In the genomic region with DNA sequence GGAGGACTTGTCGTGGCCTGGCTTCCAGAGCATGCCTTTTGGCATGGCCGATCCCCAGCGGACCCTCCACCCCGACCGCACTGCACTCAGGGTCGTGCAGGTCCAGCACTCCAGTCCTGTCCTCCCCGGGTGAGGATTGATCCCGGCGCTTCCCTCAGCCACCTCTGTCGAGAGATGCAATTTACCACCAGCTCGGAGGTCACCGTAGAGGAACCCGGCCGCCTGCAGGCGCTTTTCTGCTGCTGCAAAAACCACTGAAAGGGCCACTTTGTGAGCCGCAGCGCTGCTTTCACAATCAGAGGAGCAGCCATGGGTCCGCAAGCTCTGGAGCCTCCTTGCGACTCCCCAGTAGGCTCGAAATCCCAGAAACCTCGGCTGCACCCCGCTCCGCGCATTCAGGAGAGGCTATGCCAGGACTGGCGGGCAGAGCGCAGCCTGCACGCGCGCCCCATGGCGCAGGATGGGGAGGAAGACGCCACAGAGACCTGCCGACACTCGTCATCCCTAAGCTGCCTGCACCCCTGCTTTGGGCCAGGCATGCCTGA, we compare ENCODE assay signal across 11 cellular contexts.
DNase-seq lines count a peak whose midpoint lies in the region; ATAC-seq and TF ChIP-seq lines count a peak whose summit lies in the region.
"Had no signal": no experiment of that assay in that cellular context is flagged by ENCODE, and none has a peak within 500 bp of the region (broad histone marks: within the 10 kb centered on the region; RNA-seq: fewer than 3 reads in every experiment).

No MANE protein-coding gene starts in this region.

- peaks cover 3 to 7% of the 10 kb centered on the region in 2 donors for H3K4me1 Mint-ChIP-seq in natural killer cell treated with Interleukin-12 subunit alpha and Interleukin-12 subunit beta and Interleukin-15 and Interleukin-18, amount 100 ng/mL, for 72 hours (ENCODE audit: low read depth in 2 of 2)
- H3K4me1 Mint-ChIP-seq in natural killer cell = peaks cover 0 to 7% of the 10 kb centered on the region in 2 donors
- H3K4me1 Mint-ChIP-seq in activated T-helper 17 cell treated with anti-CD3 and anti-CD28 coated beads, Interleukin-2, amount 50 U/mL, for 72 hours = no peaks in the 10 kb centered on the region
- peaks cover 9% of the 10 kb centered on the region for H3K4me1 Mint-ChIP-seq in memory B cell
- no peaks in the 10 kb centered on the region for H3K4me1 Mint-ChIP-seq in glutamatergic neuron (ENCODE audit: low read depth, unreplicated experiment)

- TF ChIP-seq CTCF in natural killer cell (IDR thresholded peaks at IDR 0.05) = no peak
- no peak for TF ChIP-seq CTCF in glutamatergic neuron (IDR thresholded peaks at IDR 0.05; ENCODE audit: partially characterized antibody, unreplicated experiment)

- no peaks in the 10 kb centered on the region for H3K9me3 Mint-ChIP-seq in natural killer cell treated with Interleukin-12 subunit alpha and Interleukin-12 subunit beta and Interleukin-15 and Interleukin-18, amount 100 ng/mL, for 72 hours
- H3K9me3 Mint-ChIP-seq in natural killer cell (no peaks in the 10 kb centered on the region), memory B cell (no peaks in the 10 kb centered on the region), glutamatergic neuron (ENCODE audit: unreplicated experiment) (no peaks in the 10 kb centered on the region)
- H3K9me3 Mint-ChIP-seq in activated T-helper 17 cell treated with anti-CD3 and anti-CD28 coated beads, Interleukin-2, amount 50 U/mL, for 72 hours = no peaks in the 10 kb centered on the region
- H3K9me3 Mint-ChIP-seq: CD4-positive, alpha-beta T cell; effector memory CD8-positive, alpha-beta T cell had no signal

- no peak overlapping the region for H3K4me3 Mint-ChIP-seq in natural killer cell treated with Interleukin-12 subunit alpha and Interleukin-12 subunit beta and Interleukin-15 and Interleukin-18, amount 100 ng/mL, for 72 hours
- H3K4me3 Mint-ChIP-seq in natural killer cell = no peak overlapping the region
- peak overlapping the region; percentile 35 for H3K4me3 Mint-ChIP-seq in activated T-helper 17 cell treated with anti-CD3 and anti-CD28 coated beads, Interleukin-2, amount 50 U/mL, for 72 hours
- peak overlapping the region; percentile 67 for H3K4me3 Mint-ChIP-seq in memory B cell
- H3K4me3 Mint-ChIP-seq in glutamatergic neuron (ENCODE audit: unreplicated experiment) = no peak overlapping the region
- H3K4me3 Mint-ChIP-seq: activated naive CD8-positive, alpha-beta T cell; CD4-positive, alpha-beta T cell; effector memory CD8-positive, alpha-beta T cell had no signal

- no peak for DNase-seq in natural killer cell treated with Interleukin-12 subunit alpha and Interleukin-12 subunit beta and Interleukin-15 and Interleukin-18, amount 100 ng/mL, for 72 hours (ENCODE audit: low spot score)
- DNase-seq in natural killer cell (no peak), memory B cell (ENCODE audit: low spot score in 2 of 2) (peak; percentile 14 to 25), glutamatergic neuron (no peak), putamen (ENCODE audit: low spot score) (no peak)

- intact Hi-C loops in natural killer cell (cut with micrococcal nuclease) = no loop called here

- H3K27me3 Mint-ChIP-seq in natural killer cell treated with Interleukin-12 subunit alpha and Interleukin-12 subunit beta and Interleukin-15 and Interleukin-18, amount 100 ng/mL, for 72 hours = peaks cover 31 to 64% of the 10 kb centered on the region in 2 donors
- H3K27me3 Mint-ChIP-seq in natural killer cell (ENCODE audit: low read depth in 2 of 2) (peaks cover 27 to 42% of the 10 kb centered on the region in 2 donors), memory B cell (peaks cover 11% of the 10 kb centered on the region), glutamatergic neuron (ENCODE audit: unreplicated experiment) (peaks cover 7% of the 10 kb centered on the region)
- peaks cover 28% of the 10 kb centered on the region for H3K27me3 Mint-ChIP-seq in activated T-helper 17 cell treated with anti-CD3 and anti-CD28 coated beads, Interleukin-2, amount 50 U/mL, for 72 hours

- no peaks in the 10 kb centered on the region for H3K36me3 Mint-ChIP-seq in natural killer cell treated with Interleukin-12 subunit alpha and Interleukin-12 subunit beta and Interleukin-15 and Interleukin-18, amount 100 ng/mL, for 72 hours
- H3K36me3 Mint-ChIP-seq in natural killer cell = no peaks in the 10 kb centered on the region
- H3K36me3 Mint-ChIP-seq in activated T-helper 17 cell treated with anti-CD3 and anti-CD28 coated beads, Interleukin-2, amount 50 U/mL, for 72 hours (ENCODE audit: low read depth) = no peaks in the 10 kb centered on the region
- no peaks in the 10 kb centered on the region for H3K36me3 Mint-ChIP-seq in memory B cell
- H3K36me3 Mint-ChIP-seq in glutamatergic neuron (ENCODE audit: unreplicated experiment) = no peaks in the 10 kb centered on the region
- H3K36me3 Mint-ChIP-seq: activated naive CD8-positive, alpha-beta T cell had no signal

- peak; percentile 31 to 36 for ATAC-seq in natural killer cell treated with Interleukin-12 subunit alpha and Interleukin-12 subunit beta and Interleukin-15 and Interleukin-18, amount 100 ng/mL, for 72 hours
- ATAC-seq in natural killer cell (no peak), memory B cell (ENCODE audit: low read depth) (peak; percentile 43), HG03097 (IDR thresholded peaks at IDR 0.05; ENCODE audit: low FRiP score, unreplicated experiment) (no peak), HG02885 (IDR thresholded peaks at IDR 0.05; ENCODE audit: poor library complexity, unreplicated experiment) (no peak)
- ATAC-seq in activated T-helper 17 cell treated with anti-CD3 and anti-CD28 coated beads, Interleukin-2, amount 50 U/mL, for 72 hours (replicated peaks) = no peak
- ATAC-seq: effector memory CD8-positive, alpha-beta T cell had no signal

- H3K27ac Mint-ChIP-seq in natural killer cell treated with Interleukin-12 subunit alpha and Interleukin-12 subunit beta and Interleukin-15 and Interleukin-18, amount 100 ng/mL, for 72 hours = no peak overlapping the region
- H3K27ac Mint-ChIP-seq in natural killer cell = no peak overlapping the region
- H3K27ac Mint-ChIP-seq in activated T-helper 17 cell treated with anti-CD3 and anti-CD28 coated beads, Interleukin-2, amount 50 U/mL, for 72 hours = no peak overlapping the region
- H3K27ac Mint-ChIP-seq in memory B cell = no peak overlapping the region
- no peak overlapping the region for H3K27ac Mint-ChIP-seq in glutamatergic neuron (ENCODE audit: unreplicated experiment)
- H3K27ac Mint-ChIP-seq: activated naive CD8-positive, alpha-beta T cell; CD4-positive, alpha-beta T cell; effector memory CD8-positive, alpha-beta T cell had no signal

Comparison
In these comparisons a context has a peak if more than half of its experiments do, and no peak if none do; other contexts are left out.
1. ATAC-seq: peak in natural killer cell treated with Interleukin-12 subunit alpha and Interleukin-12 subunit beta and Interleukin-15 and Interleukin-18, amount 100 ng/mL, for 72 hours (2 of 2) and memory B cell (single experiment); none in natural killer cell (0 of 3), activated T-helper 17 cell treated with anti-CD3 and anti-CD28 coated beads, Interleukin-2, amount 50 U/mL, for 72 hours (single experiment), HG03097 (single experiment) and HG02885 (single experiment).
2. DNase-seq: peak in memory B cell (2 of 2); none in natural killer cell treated with Interleukin-12 subunit alpha and Interleukin-12 subunit beta and Interleukin-15 and Interleukin-18, amount 100 ng/mL, for 72 hours (single experiment), natural killer cell (single experiment), glutamatergic neuron (single experiment) and putamen (single experiment).
3. H3K4me3 Mint-ChIP-seq: peak in activated T-helper 17 cell treated with anti-CD3 and anti-CD28 coated beads, Interleukin-2, amount 50 U/mL, for 72 hours (single experiment) and memory B cell (single experiment); none in natural killer cell treated with Interleukin-12 subunit alpha and Interleukin-12 subunit beta and Interleukin-15 and Interleukin-18, amount 100 ng/mL, for 72 hours (single experiment), natural killer cell (single experiment) and glutamatergic neuron (single experiment).